9 cellular contexts compared by ENCODE assay signal in genomic region chr15:39582286-39582976, GRCh38. TPM values are rescaled to one million over a fixed set of nuclear protein-coding genes. Genes with fewer than 3 reads are reported as not detected.
A peak's percentile ranks its signal among the peaks of the same experiment; 100 is the strongest.
DNase-seq lines count a peak whose midpoint lies in the region; ATAC-seq and TF ChIP-seq lines count a peak whose summit lies in the region.
"Had no signal": no experiment of that assay in that cellular context is flagged by ENCODE, and none has a peak within 500 bp of the region (broad histone marks: within the 10 kb centered on the region; RNA-seq: fewer than 3 reads in every experiment).

No MANE protein-coding gene starts in this region.

- H3K36me3 Mint-ChIP-seq in CD14-positive monocyte: peaks cover 64 to 68% of the 10 kb centered on the region in 2 donors
- peaks cover 53% of the 10 kb centered on the region for H3K36me3 Mint-ChIP-seq in osteocyte (ENCODE audit: unreplicated experiment)
- H3K36me3 Mint-ChIP-seq in naive thymus-derived CD8-positive, alpha-beta T cell: no peaks in the 10 kb centered on the region

- H3K27me3 ChIP-seq in adipocyte (replicated peaks; ENCODE audit: control insufficient read depth, insufficient read depth, low read length) (no peaks in the 10 kb centered on the region), heart right ventricle (peaks cover 0 to 7% (median 0%) of the 10 kb centered on the region in 7 donors)

- H3K27me3 Mint-ChIP-seq in CD14-positive monocyte (ENCODE audit: low read depth in 3 of 3) (peaks cover 18 to 49% (median 40%) of the 10 kb centered on the region in 3 donors), osteocyte (ENCODE audit: unreplicated experiment) (no peaks in the 10 kb centered on the region)
- H3K27me3 Mint-ChIP-seq in naive thymus-derived CD8-positive, alpha-beta T cell: peaks cover 19 to 50% (median 32%) of the 10 kb centered on the region in 5 donors

- H3K9me3 ChIP-seq in adipocyte (ENCODE audit: control insufficient read depth, low read length): no peaks in the 10 kb centered on the region
- H3K9me3 ChIP-seq in heart right ventricle: no peaks in the 10 kb centered on the region

- WGBS in heart right ventricle, 2 donors: 53 to 54% methylated on average over 20 of the region's 20 CpGs

- DNase-seq in CD14-positive monocyte (ENCODE audit: low spot score) (no peak), adipocyte (ENCODE audit: low read depth) (peak; percentile 57), heart right ventricle (peak in 1 of 2 donors; percentile 35), osteocyte (ENCODE audit: extremely low spot score, unreplicated experiment) (no peak), SIG-M5 treated with dmso at 0.1 percent for 504 hours (lab: John Stamatoyannopoulos, UW; ENCODE audit: unreplicated experiment) (no peak), HUDEP-2 (lab: John Stamatoyannopoulos, UW; ENCODE audit: unreplicated experiment in 76 of 76) (no peak)
- no peak for DNase-seq in naive thymus-derived CD8-positive, alpha-beta T cell
- DNase-seq: T-helper 9 cell had no signal

- H3K9me3 Mint-ChIP-seq in CD14-positive monocyte (peaks cover 0 to 5% (median 2%) of the 10 kb centered on the region in 7 donors), osteocyte (ENCODE audit: unreplicated experiment) (no peaks in the 10 kb centered on the region)
- H3K9me3 Mint-ChIP-seq in naive thymus-derived CD8-positive, alpha-beta T cell: no peaks in the 10 kb centered on the region

- H3K36me3 ChIP-seq in adipocyte (ENCODE audit: control insufficient read depth, insufficient read depth, low read length, severe bottlenecking) (peaks cover 48% of the 10 kb centered on the region), heart right ventricle (peaks cover 0 to 58% (median 44%) of the 10 kb centered on the region in 9 donors)

- TF ChIP-seq POLR2A in GM18505 (IDR thresholded peaks at IDR 0.05; ENCODE audit: borderline replicate concordance, extremely low read depth, insufficient read depth, insufficient read length): no peak

- H3K9ac ChIP-seq in adipocyte (ENCODE audit: low read length): peak overlapping the region; percentile 88

- ATAC-seq in heart right ventricle (no peak), GM18505 (IDR thresholded peaks at IDR 0.05; ENCODE audit: unreplicated experiment) (no peak)
- no peak for ATAC-seq in naive thymus-derived CD8-positive, alpha-beta T cell

- H3K4me1 Mint-ChIP-seq in CD14-positive monocyte (peaks cover 42% of the 10 kb centered on the region), osteocyte (ENCODE audit: unreplicated experiment) (peaks cover 78% of the 10 kb centered on the region)
- peaks cover 6 to 24% (median 13%) of the 10 kb centered on the region in 4 donors for H3K4me1 Mint-ChIP-seq in naive thymus-derived CD8-positive, alpha-beta T cell

- peaks cover 28% of the 10 kb centered on the region for H3K4me1 ChIP-seq in adipocyte (ENCODE audit: control insufficient read depth, insufficient read depth, low read length)
- peaks cover 5 to 86% (median 55%) of the 10 kb centered on the region in 9 donors for H3K4me1 ChIP-seq in heart right ventricle

- H3K4me3 ChIP-seq in adipocyte (ENCODE audit: low read length) (peak overlapping the region; percentile 82), heart right ventricle (peak overlapping the region; percentile 5 to 88 (median 67))

- H3K27ac Mint-ChIP-seq in CD14-positive monocyte (peak overlapping the region in 2 of 7 donors; percentile 6 to 39), osteocyte (ENCODE audit: unreplicated experiment) (peak overlapping the region; percentile 84)
- H3K27ac Mint-ChIP-seq in naive thymus-derived CD8-positive, alpha-beta T cell: no peak overlapping the region

- POLR2A ChIA-PET in naive thymus-derived CD8-positive, alpha-beta T cell (lab: Charles Lee): no interaction called here

- H3K4me3 Mint-ChIP-seq in CD14-positive monocyte (peak overlapping the region; percentile 98), osteocyte (ENCODE audit: unreplicated experiment) (peak overlapping the region; percentile 97)
- peak overlapping the region in 2 of 10 donors; percentile 79 to 81 for H3K4me3 Mint-ChIP-seq in naive thymus-derived CD8-positive, alpha-beta T cell

- intact Hi-C loops in CD14-positive monocyte (cut with micrococcal nuclease) (loop anchor here (5.0 to 10.0 kb wide), 6 partner anchors 172 to 455 kb away; no protein-coding TSS in a partner anchor), heart right ventricle (cut with DNase I) (loop anchor here (2.0 to 10.0 kb wide), 16 partner anchors 118 to 878 kb away; no protein-coding TSS in a partner anchor)

- H3K27ac ChIP-seq in heart right ventricle: peak overlapping the region in 7 of 10 donors; percentile 84 to 97 (median 93)

- TF ChIP-seq CTCF in CD14-positive monocyte (IDR thresholded peaks at IDR 0.05): no peak
- TF ChIP-seq CTCF in heart right ventricle (IDR thresholded peaks at IDR 0.05): no peak
- TF ChIP-seq CTCF in osteocyte (IDR thresholded peaks at IDR 0.05): no peak

RNA-seq across cellular contexts. Expression of gene THBS1, which starts 1.6 kb away (rescaled TPM):
- polyA plus RNA-seq in CD14-positive monocyte (10 to 100 TPM in 1 of 2 donors, under 1 TPM in 1; 0.52 to 55.4 TPM), heart right ventricle (10 to 100 TPM; 12.9 to 93.2 TPM)
- total RNA-seq in heart right ventricle (1,000 to 10,000 TPM in 1 of 10 donors, 100 to 1,000 TPM in 5, 10 to 100 TPM in 4; 46.8 to 1,109 (median 113) TPM), osteocyte (812 and 849 TPM in 2 replicates)
- total RNA-seq in naive thymus-derived CD8-positive, alpha-beta T cell: 1 to 10 TPM; 3.8 to 6.5 TPM
- under 1 TPM in 2 of 3 donors, not detected in 1; 0.02 to 0.27 TPM for polyA plus RNA-seq in naive thymus-derived CD8-positive, alpha-beta T cell

Comparison
In these comparisons a context has a peak if more than half of its experiments do, and no peak if none do; other contexts are left out.
1. RNA of gene THBS1, which starts 1.6 kb away (total RNA-seq): 812 to 849 TPM in osteocyte and 46.8 to 1,109 TPM in heart right ventricle; 3.8 to 6.5 TPM in naive thymus-derived CD8-positive, alpha-beta T cell; every median in the first group is over 4 times any median in the second.